In the genomic region with DNA sequence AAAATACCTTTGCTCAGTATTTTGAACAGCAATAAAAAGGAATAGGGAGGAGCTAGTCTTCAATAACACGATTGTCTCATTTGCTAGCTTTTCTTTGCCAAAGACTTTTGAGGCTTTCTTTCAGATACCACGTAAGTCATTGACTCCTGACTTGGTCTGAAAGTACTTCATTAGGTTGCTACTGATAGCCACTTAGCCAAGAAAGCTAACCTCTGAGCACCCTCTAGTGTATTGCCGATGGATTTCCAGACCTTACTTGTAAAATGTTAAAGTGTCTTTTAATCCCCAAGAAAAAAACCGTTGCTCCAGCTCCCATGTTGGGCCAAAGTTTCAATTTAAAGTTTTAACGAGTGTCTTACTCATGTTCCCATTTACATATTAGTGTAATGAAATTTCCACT, we compare ENCODE assay signal across 18 cellular contexts.
DNase-seq lines count a peak whose midpoint lies in the region; TF ChIP-seq lines count a peak whose summit lies in the region.
"Had no signal": no experiment of that assay in that cellular context is flagged by ENCODE, and none has a peak within 500 bp of the region (broad histone marks: within the 10 kb centered on the region; RNA-seq: fewer than 3 reads in every experiment).

No MANE protein-coding gene starts in this region.

- no peaks in the 10 kb centered on the region for H3K27me3 ChIP-seq in BJ (ENCODE audit: control insufficient read depth, insufficient read depth, low read length)
- H3K27me3 ChIP-seq in ovary = no peaks in the 10 kb centered on the region
- H3K27me3 ChIP-seq in dorsolateral prefrontal cortex = no peaks in the 10 kb centered on the region
- H3K27me3 ChIP-seq: gastroesophageal sphincter, testis had no signal

- H3K27ac ChIP-seq in ovary (no peak overlapping the region), dorsolateral prefrontal cortex (peak overlapping the region in 9 of 59 donors; percentile 9 to 59 (median 35))
- H3K27ac ChIP-seq: gastroesophageal sphincter, prostate gland, testis had no signal

- WGBS in ovary, 3 donors = 49 to 63% (median 53%) methylated on average over 5 of the region's 5 CpGs

- no peaks in the 10 kb centered on the region for H3K27me3 Mint-ChIP-seq in T-helper 1 cell treated with Interleukin-12 subunit alpha and Interleukin-12 subunit beta and Interleukin-4 antibody, amounts not matched to agents 30 μg/mL and 1 μg/mL, for 36 hours (ENCODE audit: low read depth)
- H3K27me3 Mint-ChIP-seq: effector memory CD8-positive, alpha-beta T cell had no signal

- H3K9me3 ChIP-seq in ovary = no peaks in the 10 kb centered on the region
- H3K9me3 ChIP-seq: gastroesophageal sphincter, prostate gland, testis had no signal

- DNase-seq in BJ (ENCODE audit: low read depth) = no peak
- peak; percentile 8 for DNase-seq in GM20000 (ENCODE audit: low spot score)
- DNase-seq in iPS-NIHi7 (ENCODE audit: extremely low spot score) = peak; percentile 21
- DNase-seq in ovary = no peak
- DNase-seq in dorsolateral prefrontal cortex = no peak
- DNase-seq in activated CD4-positive, alpha-beta T cell treated with anti-CD3 and anti-CD28 coated beads for 4 hours = no peak
- DNase-seq in HuH-7 (ENCODE audit: low spot score) = no peak
- DNase-seq: activated CD8-positive, alpha-beta memory T cell treated with anti-CD3 and anti-CD28 coated beads for 24 hours; activated naive CD4-positive, alpha-beta T cell treated with Interleukin-2 at 50 U/mL for 16 hours; effector memory CD8-positive, alpha-beta T cell; NCI-H187; NCI-H748 treated with DMSO at 0.1 percent for 48 hours; Right ventricle myocardium superior; stimulated activated CD4-positive, alpha-beta T cell treated with anti-CD3 and anti-CD28 coated beads, Interleukin-15, amount 100 ng/mL, for 24 hours; testis had no signal

- H3K36me3 ChIP-seq in BJ (ENCODE audit: control insufficient read depth, insufficient read depth, low read length) (no peaks in the 10 kb centered on the region), ovary (no peaks in the 10 kb centered on the region)
- H3K36me3 ChIP-seq: gastroesophageal sphincter, prostate gland had no signal

- intact Hi-C loops in ovary (cut with DNase I) = loop anchor here in 2 of 4 donors (10.0 kb wide), 2 partner anchors 84 to 454 kb away; no protein-coding TSS in a partner anchor
- intact Hi-C loops in dorsolateral prefrontal cortex (cut with DNase I) = no loop called here

- H3K4me3 ChIP-seq in BJ (ENCODE audit: low read depth, low read length) (no peak overlapping the region), ovary (no peak overlapping the region), dorsolateral prefrontal cortex (peak overlapping the region in 11 of 59 donors; percentile 0 to 29 (median 19))
- H3K4me3 ChIP-seq: gastroesophageal sphincter, prostate gland, testis had no signal

- H3K27ac Mint-ChIP-seq in T-helper 1 cell treated with Interleukin-12 subunit alpha and Interleukin-12 subunit beta and Interleukin-4 antibody, amounts not matched to agents 30 μg/mL and 1 μg/mL, for 36 hours = peak overlapping the region; percentile 11
- H3K27ac Mint-ChIP-seq: effector memory CD8-positive, alpha-beta T cell had no signal

- no peaks in the 10 kb centered on the region for H3K9me3 Mint-ChIP-seq in T-helper 1 cell treated with Interleukin-12 subunit alpha and Interleukin-12 subunit beta and Interleukin-4 antibody, amounts not matched to agents 30 μg/mL and 1 μg/mL, for 36 hours
- H3K9me3 Mint-ChIP-seq: effector memory CD8-positive, alpha-beta T cell had no signal

- TF ChIP-seq POLR2A in ovary (IDR thresholded peaks at IDR 0.05) = no peak

- no peak for TF ChIP-seq EP300 in ovary (IDR thresholded peaks at IDR 0.05)

- H3K4me3 Mint-ChIP-seq in T-helper 1 cell treated with Interleukin-12 subunit alpha and Interleukin-12 subunit beta and Interleukin-4 antibody, amounts not matched to agents 30 μg/mL and 1 μg/mL, for 36 hours = no peak overlapping the region
- H3K4me3 Mint-ChIP-seq: effector memory CD8-positive, alpha-beta T cell had no signal

- H3K36me3 Mint-ChIP-seq in T-helper 1 cell treated with Interleukin-12 subunit alpha and Interleukin-12 subunit beta and Interleukin-4 antibody, amounts not matched to agents 30 μg/mL and 1 μg/mL, for 36 hours (ENCODE audit: low read depth) = peaks cover 1% of the 10 kb centered on the region

- no peaks in the 10 kb centered on the region for H3K4me1 ChIP-seq in ovary (ENCODE audit: insufficient read depth)
- H3K4me1 ChIP-seq: prostate gland had no signal

- peaks cover 59% of the 10 kb centered on the region for H3K4me1 Mint-ChIP-seq in T-helper 1 cell treated with Interleukin-12 subunit alpha and Interleukin-12 subunit beta and Interleukin-4 antibody, amounts not matched to agents 30 μg/mL and 1 μg/mL, for 36 hours (ENCODE audit: low read depth)

- POLR2A ChIA-PET in BJ (lab: Charles Lee) = no interaction called here

- CTCF ChIA-PET in BJ (lab: Yijun Ruan, JAX) = interaction anchor here (0.6 to 7.5 kb wide), 11 partner anchors 9 to 455 kb away, joined by 3 to 154 read pairs (median 4); no protein-coding TSS in a partner anchor

- 0 out of 2 replicates have a peak, but pooled peaks have one; percentile 10 for TF ChIP-seq CTCF in BJ (IDR thresholded peaks at IDR 0.05; ENCODE audit: insufficient read depth, low read depth, low read length)
- no peak for TF ChIP-seq CTCF in GM20000 (IDR thresholded peaks at IDR 0.05; ENCODE audit: extremely low read depth, missing control alignments)
- no peak for TF ChIP-seq CTCF in ovary (IDR thresholded peaks at IDR 0.05)
- TF ChIP-seq CTCF in dorsolateral prefrontal cortex (IDR thresholded peaks at IDR 0.05 in 54 of 56, conservative IDR thresholded peaks at IDR 0.05 in 2 of 56; ENCODE audit: low read depth in 1 of 56, partially characterized antibody in 56 of 56) = no peak

Comparison
In these comparisons a context has a peak if more than half of its experiments do, and no peak if none do; other contexts are left out.
1. DNase-seq: peak in GM20000 (single experiment) and iPS-NIHi7 (single experiment); none in BJ (single experiment), ovary (0 of 5), dorsolateral prefrontal cortex (0 of 10), activated CD4-positive, alpha-beta T cell treated with anti-CD3 and anti-CD28 coated beads for 4 hours (0 of 2) and HuH-7 (single experiment).